In the genomic region with DNA sequence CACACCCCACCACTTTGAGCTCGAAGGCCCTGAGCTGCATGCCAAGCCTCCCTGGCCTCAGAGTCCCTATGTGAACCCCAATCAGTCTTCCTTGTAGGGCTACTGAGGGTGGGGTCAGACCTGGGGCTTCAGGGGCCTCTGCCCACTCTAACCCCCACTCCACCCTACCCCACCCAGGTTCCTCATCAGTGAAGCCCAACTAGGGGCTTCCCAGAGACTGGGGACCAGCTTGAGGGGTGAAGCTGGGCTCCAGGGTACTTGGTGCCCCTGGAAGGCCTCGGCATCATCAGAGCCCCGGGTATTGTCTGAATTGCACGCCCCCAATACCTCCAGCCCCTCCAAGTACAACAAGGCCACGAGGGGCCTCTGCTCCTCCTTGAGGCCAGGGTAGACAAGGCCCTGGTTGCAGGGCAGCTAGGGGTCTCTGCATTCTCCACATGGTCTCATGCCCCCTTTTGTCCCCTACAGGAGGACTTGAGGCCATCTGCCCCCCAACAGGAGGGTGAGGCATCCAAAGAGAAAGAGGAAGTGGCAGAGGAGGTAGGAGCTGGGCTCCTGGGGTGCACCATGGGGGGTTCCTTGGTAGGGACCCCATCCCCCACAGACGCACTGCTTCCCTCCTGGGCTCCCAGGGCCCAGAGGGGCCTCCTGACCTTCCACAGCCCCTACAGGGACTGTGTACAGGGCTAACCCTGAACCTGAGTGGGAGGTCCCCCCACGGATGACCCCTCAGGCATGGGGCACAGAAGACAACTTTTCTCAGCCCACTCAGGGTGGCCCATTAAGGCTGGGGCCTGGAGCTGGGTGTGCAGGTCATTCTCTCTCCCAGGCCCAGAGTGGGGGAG, we compare ENCODE assay signal across 1 cellular context.
TF ChIP-seq lines count a peak whose summit lies in the region.

No MANE protein-coding gene starts in this region.

TF ChIP-seq in HepG2, 621 proteins besides CTCF, POLR2A, EP300 and RAD21:
- TF ChIP-seq, protein P1, sequence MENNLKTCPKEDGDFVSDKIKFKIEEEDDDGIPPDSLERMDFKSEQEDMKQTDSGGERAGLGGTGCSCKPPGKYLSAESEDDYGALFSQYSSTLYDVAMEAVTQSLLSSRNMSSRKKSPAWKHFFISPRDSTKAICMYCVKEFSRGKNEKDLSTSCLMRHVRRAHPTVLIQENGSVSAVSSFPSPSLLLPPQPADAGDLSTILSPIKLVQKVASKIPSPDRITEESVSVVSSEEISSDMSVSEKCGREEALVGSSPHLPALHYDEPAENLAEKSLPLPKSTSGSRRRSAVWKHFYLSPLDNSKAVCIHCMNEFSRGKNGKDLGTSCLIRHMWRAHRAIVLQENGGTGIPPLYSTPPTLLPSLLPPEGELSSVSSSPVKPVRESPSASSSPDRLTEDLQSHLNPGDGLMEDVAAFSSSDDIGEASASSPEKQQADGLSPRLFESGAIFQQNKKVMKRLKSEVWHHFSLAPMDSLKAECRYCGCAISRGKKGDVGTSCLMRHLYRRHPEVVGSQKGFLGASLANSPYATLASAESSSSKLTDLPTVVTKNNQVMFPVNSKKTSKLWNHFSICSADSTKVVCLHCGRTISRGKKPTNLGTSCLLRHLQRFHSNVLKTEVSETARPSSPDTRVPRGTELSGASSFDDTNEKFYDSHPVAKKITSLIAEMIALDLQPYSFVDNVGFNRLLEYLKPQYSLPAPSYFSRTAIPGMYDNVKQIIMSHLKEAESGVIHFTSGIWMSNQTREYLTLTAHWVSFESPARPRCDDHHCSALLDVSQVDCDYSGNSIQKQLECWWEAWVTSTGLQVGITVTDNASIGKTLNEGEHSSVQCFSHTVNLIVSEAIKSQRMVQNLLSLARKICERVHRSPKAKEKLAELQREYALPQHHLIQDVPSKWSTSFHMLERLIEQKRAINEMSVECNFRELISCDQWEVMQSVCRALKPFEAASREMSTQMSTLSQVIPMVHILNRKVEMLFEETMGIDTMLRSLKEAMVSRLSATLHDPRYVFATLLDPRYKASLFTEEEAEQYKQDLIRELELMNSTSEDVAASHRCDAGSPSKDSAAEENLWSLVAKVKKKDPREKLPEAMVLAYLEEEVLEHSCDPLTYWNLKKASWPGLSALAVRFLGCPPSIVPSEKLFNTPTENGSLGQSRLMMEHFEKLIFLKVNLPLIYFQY (CRISPR knock-in tag; IDR thresholded peaks at IDR 0.05; ENCODE audit: borderline replicate concordance) = no peak
- TF ChIP-seq, protein P2, sequence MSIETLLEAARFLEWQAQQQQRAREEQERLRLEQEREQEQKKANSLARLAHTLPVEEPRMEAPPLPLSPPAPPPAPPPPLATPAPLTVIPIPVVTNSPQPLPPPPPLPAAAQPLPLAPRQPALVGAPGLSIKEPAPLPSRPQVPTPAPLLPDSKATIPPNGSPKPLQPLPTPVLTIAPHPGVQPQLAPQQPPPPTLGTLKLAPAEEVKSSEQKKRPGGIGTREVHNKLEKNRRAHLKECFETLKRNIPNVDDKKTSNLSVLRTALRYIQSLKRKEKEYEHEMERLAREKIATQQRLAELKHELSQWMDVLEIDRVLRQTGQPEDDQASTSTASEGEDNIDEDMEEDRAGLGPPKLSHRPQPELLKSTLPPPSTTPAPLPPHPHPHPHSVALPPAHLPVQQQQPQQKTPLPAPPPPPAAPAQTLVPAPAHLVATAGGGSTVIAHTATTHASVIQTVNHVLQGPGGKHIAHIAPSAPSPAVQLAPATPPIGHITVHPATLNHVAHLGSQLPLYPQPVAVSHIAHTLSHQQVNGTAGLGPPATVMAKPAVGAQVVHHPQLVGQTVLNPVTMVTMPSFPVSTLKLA (IDR thresholded peaks at IDR 0.05) = no peak
- TF ChIP-seq, protein P3, sequence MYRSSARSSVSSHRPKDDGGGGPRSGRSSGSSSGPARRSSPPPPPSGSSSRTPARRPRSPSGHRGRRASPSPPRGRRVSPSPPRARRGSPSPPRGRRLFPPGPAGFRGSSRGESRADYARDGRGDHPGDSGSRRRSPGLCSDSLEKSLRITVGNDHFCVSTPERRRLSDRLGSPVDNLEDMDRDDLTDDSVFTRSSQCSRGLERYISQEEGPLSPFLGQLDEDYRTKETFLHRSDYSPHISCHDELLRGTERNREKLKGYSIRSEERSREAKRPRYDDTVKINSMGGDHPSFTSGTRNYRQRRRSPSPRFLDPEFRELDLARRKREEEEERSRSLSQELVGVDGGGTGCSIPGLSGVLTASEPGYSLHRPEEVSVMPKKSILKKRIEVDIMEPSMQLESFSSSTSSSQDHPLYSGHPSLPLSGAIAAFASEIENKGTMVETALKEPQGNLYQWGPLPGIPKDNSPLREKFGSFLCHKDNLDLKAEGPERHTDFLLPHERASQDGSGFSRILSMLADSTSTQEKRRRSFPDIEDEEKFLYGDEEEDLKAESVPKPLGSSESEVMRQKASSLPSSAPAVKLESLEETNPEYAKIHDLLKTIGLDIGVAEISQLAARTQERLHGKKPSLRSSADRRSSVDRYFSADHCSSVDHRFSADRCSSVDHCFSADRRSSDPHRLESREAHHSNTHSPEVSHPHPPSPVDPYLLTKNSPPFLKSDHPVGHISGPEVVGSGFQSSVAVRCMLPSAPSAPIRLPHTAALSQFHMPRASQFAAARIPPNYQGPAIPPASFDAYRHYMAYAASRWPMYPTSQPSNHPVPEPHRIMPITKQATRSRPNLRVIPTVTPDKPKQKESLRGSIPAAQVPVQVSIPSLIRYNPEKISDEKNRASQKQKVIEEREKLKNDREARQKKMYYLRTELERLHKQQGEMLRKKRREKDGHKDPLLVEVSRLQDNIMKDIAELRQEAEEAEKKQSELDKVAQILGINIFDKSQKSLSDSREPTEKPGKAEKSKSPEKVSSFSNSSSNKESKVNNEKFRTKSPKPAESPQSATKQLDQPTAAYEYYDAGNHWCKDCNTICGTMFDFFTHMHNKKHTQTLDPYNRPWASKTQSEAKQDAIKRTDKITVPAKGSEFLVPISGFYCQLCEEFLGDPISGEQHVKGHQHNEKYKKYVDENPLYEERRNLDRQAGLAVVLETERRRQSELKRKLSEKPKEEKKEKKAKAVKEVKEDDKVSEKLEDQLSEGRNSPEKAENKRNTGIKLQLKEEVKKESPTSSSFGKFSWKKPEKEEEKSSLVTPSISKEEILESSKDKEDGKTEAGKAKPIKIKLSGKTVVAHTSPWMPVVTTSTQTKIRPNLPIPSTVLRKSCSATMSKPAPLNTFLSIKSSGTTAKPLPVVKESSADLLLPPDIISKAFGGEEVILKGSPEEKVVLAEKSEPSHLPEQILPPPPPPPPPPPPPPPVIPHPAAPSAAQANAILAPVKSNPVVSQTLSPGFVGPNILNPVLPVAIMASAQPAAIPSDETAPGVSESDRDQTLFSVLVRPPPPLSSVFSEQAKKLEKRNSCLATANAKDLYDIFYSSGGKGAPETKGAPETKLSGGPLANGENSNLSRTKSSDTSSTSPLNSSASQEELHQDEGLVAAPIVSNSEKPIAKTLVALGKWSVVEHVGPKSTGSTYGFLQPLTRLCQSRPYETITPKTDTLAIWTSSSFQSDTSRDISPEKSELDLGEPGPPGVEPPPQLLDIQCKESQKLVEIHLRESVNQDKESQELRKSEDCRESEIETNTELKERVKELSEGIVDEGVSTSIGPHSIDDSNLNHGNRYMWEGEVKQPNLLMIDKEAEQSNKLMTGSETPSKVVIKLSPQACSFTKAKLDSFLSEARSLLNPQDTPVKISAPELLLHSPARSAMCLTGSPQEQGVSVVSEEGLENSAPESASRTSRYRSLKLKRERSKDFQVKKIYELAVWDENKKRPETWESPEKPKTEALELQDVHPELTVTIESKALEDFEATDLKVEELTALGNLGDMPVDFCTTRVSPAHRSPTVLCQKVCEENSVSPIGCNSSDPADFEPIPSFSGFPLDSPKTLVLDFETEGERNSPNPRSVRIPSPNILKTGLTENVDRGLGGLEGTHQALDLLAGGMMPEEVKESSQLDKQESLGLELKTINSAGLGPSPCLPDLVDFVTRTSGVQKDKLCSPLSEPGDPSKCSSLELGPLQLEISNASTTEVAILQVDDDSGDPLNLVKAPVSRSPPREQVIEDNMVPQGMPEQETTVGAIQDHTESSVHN (CRISPR knock-in tag; IDR thresholded peaks at IDR 0.05) = no peak
- TF ChIP-seq ZFP90 (CRISPR knock-in tag; IDR thresholded peaks at IDR 0.05; ENCODE audit: borderline replicate concordance) = no peak
- TF ChIP-seq, protein P4, sequence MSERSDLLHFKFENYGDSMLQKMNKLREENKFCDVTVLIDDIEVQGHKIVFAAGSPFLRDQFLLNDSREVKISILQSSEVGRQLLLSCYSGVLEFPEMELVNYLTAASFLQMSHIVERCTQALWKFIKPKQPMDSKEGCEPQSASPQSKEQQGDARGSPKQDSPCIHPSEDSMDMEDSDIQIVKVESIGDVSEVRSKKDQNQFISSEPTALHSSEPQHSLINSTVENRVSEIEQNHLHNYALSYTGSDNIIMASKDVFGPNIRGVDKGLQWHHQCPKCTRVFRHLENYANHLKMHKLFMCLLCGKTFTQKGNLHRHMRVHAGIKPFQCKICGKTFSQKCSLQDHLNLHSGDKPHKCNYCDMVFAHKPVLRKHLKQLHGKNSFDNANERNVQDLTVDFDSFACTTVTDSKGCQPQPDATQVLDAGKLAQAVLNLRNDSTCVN (CRISPR knock-in tag; IDR thresholded peaks at IDR 0.05; ENCODE audit: borderline replicate concordance) = no peak
